In the genomic region with DNA sequence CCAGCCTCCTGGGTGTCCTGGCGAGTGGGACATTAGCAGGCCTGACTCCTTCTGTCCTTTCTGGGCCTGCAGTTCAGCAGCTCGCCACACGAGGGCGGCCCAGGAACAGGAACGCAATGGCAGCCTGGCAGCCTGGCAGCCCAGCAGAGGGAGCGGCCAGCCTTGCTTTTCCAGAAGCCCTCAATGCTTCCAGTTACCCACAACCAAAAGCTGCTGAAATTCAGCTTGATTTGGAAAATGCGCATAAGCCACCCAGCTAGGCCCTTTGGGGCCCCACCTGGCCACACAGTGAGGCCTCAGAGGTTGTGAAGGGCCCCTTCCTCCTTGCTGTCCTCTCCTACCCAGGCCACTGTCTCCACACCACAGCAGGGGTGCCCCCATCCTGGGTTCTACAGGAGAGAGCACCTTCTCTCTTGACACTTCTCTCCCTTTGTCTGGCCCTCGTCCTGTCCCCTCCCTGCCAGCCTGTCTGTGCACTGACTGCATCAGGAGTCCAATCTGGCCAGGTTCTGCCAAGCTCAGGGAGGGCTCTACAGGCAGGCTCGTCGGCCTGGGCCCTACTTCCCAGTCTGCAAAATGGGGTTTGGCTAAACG, we compare ENCODE assay signal across 8 cellular contexts.
A peak's percentile ranks its signal among the peaks of the same experiment; 100 is the strongest.
DNase-seq lines count a peak whose midpoint lies in the region; ATAC-seq and TF ChIP-seq lines count a peak whose summit lies in the region.

No MANE protein-coding gene starts in this region.

- peak; percentile 86 for DNase-seq in COR-L47 (lab: John Stamatoyannopoulos, UW)
- DNase-seq in HEK293T (ENCODE audit: extremely low spot score): peak; percentile 85
- peak; percentile 77 for DNase-seq in NCI-H69 (lab: John Stamatoyannopoulos, UW)
- peak; percentile 48 to 78 for DNase-seq in activated CD8-positive, alpha-beta memory T cell treated with anti-CD3 and anti-CD28 coated beads for 1 hour (ENCODE audit: extremely low read depth in 1 of 2, low read depth in 1 of 2)
- DNase-seq in effector CD8-positive, alpha-beta T cell (lab: John Stamatoyannopoulos, UW): peak; percentile 77
- peak; percentile 81 to 93 for DNase-seq in memory B cell (ENCODE audit: low spot score in 2 of 2)
- DNase-seq in stimulated activated CD8-positive, alpha-beta memory T cell treated with anti-CD3 and anti-CD28 coated beads, Interleukin-12 subunit alpha, Interleukin-12 subunit beta, amount 100 ng/mL, for 4 hours (ENCODE audit: low read depth): peak; percentile 67

- H3K4me1 Mint-ChIP-seq in memory B cell: peaks cover 13% of the 10 kb centered on the region

- POLR2A ChIA-PET in HEK293T (lab: Yijun Ruan, JAX): interaction anchor here (1.3 to 2.6 kb wide), 2 partner anchors 37 to 85 kb away, joined by 4 to 7 read pairs; no protein-coding TSS in a partner anchor

- peaks cover 2% of the 10 kb centered on the region for H3K27me3 Mint-ChIP-seq in memory B cell

- CTCF ChIA-PET in HEK293T (lab: Yijun Ruan, JAX): interaction anchor here (0.6 to 4.9 kb wide), 11 partner anchors 13 to 1330 kb away, joined by 3 to 82 read pairs (median 3); no protein-coding TSS in a partner anchor

- no peak overlapping the region for H3K27ac Mint-ChIP-seq in memory B cell

- no peaks in the 10 kb centered on the region for H3K36me3 Mint-ChIP-seq in memory B cell

- ATAC-seq in memory B cell (ENCODE audit: low read depth) (peak; percentile 79), HG03520 (IDR thresholded peaks at IDR 0.05; ENCODE audit: unreplicated experiment) (no peak)

- no peak overlapping the region for H3K4me3 Mint-ChIP-seq in memory B cell

- H3K9me3 Mint-ChIP-seq in memory B cell: no peaks in the 10 kb centered on the region

TF ChIP-seq in HEK293T, 16 proteins besides CTCF, POLR2A, EP300 and RAD21:
- no peak for TF ChIP-seq FOXK2 (IDR thresholded peaks at IDR 0.05)
- TF ChIP-seq, protein P1, sequence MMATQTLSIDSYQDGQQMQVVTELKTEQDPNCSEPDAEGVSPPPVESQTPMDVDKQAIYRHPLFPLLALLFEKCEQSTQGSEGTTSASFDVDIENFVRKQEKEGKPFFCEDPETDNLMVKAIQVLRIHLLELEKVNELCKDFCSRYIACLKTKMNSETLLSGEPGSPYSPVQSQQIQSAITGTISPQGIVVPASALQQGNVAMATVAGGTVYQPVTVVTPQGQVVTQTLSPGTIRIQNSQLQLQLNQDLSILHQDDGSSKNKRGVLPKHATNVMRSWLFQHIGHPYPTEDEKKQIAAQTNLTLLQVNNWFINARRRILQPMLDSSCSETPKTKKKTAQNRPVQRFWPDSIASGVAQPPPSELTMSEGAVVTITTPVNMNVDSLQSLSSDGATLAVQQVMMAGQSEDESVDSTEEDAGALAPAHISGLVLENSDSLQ (IDR thresholded peaks at IDR 0.05): no peak
- TF ChIP-seq BHLHE40 (IDR thresholded peaks at IDR 0.05; ENCODE audit: borderline replicate concordance): no peak
- TF ChIP-seq TARDBP (IDR thresholded peaks at IDR 0.05): no peak
- TF ChIP-seq CTBP1 (IDR thresholded peaks at IDR 0.05; ENCODE audit: borderline replicate concordance): no peak
- TF ChIP-seq SUZ12 (IDR thresholded peaks at IDR 0.05): no peak
- TF ChIP-seq FOXA1 (IDR thresholded peaks at IDR 0.05): no peak
- TF ChIP-seq LEF1 (IDR thresholded peaks at IDR 0.05; ENCODE audit: borderline replicate concordance): no peak
- TF ChIP-seq HDGF (IDR thresholded peaks at IDR 0.05; ENCODE audit: borderline replicate concordance): no peak
- TF ChIP-seq L3MBTL2 (conservative IDR thresholded peaks at IDR 0.05): no peak
- TF ChIP-seq FOXM1 (IDR thresholded peaks at IDR 0.05; ENCODE audit: borderline replicate concordance): no peak
- no peak for TF ChIP-seq SP1 (IDR thresholded peaks at IDR 0.05)
- no peak for TF ChIP-seq ARNT (IDR thresholded peaks at IDR 0.05)
- no peak for TF ChIP-seq NFRKB (IDR thresholded peaks at IDR 0.05)
- TF ChIP-seq ZNF384 (IDR thresholded peaks at IDR 0.05): no peak
- TF ChIP-seq ELF4 (IDR thresholded peaks at IDR 0.05): no peak
